18 cellular contexts compared by ENCODE assay signal in the genomic region with DNA sequence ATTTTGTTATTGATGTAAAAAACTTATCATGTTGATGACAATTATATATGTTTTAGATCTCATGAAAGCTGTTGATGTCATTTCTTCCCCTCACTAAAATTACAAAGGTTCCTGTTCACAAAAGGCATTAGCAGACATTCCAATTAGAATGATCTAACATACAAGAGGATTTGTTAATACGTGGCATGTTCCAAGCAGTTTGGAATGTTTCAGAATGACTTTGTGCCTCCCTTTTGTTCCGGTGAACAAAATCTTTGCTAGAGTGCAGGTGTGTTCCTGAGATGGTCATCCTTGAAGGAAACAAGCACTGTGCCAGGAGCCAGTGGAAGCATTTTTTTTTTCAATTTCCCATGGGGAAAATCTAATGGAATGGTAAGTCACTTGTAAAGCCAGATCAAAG.
DNase-seq lines count a peak whose midpoint lies in the region; FAIRE-seq and TF ChIP-seq lines count a peak whose summit lies in the region.
"Had no signal": no experiment of that assay in that cellular context is flagged by ENCODE, and none has a peak within 500 bp of the region (broad histone marks: within the 10 kb centered on the region; RNA-seq: fewer than 3 reads in every experiment).

No MANE protein-coding gene starts in this region.

- no peaks in the 10 kb centered on the region for H3K27me3 ChIP-seq in GM23248 (replicated peaks; ENCODE audit: insufficient read depth)
- no peaks in the 10 kb centered on the region for H3K27me3 ChIP-seq in astrocyte (ENCODE audit: insufficient read depth, low read length)

- no peaks in the 10 kb centered on the region for H3K9me3 Mint-ChIP-seq in astrocyte (ENCODE audit: unreplicated experiment)
- H3K9me3 Mint-ChIP-seq in immature natural killer cell, result peaks cover 0 to 9% (median 5%) of the 10 kb centered on the region in 6 donors
- no peaks in the 10 kb centered on the region for H3K9me3 Mint-ChIP-seq in T-helper 2 cell treated with Interferon-gamma antibody and Interleukin-4, amounts not matched to agents 5 μg/mL and 100 μg/mL, for 36 hours
- no peaks in the 10 kb centered on the region for H3K9me3 Mint-ChIP-seq in activated naive CD4-positive, alpha-beta T cell treated with anti-CD3 and anti-CD28 coated beads, Interleukin-2, amount 10 ng/mL, durations not matched to agents 7 days and 5 days
- H3K9me3 Mint-ChIP-seq: CD4-positive, alpha-beta T cell had no signal

- H4K20me1 ChIP-seq in GM23248 (ENCODE audit: insufficient read depth), result no peaks in the 10 kb centered on the region
- no peaks in the 10 kb centered on the region for H4K20me1 ChIP-seq in astrocyte (ENCODE audit: insufficient read depth, low read length)

- no peak overlapping the region for H3K4me3 Mint-ChIP-seq in astrocyte (ENCODE audit: unreplicated experiment)
- no peak overlapping the region for H3K4me3 Mint-ChIP-seq in immature natural killer cell
- no peak overlapping the region for H3K4me3 Mint-ChIP-seq in T-helper 2 cell treated with Interferon-gamma antibody and Interleukin-4, amounts not matched to agents 5 μg/mL and 100 μg/mL, for 36 hours
- no peak overlapping the region for H3K4me3 Mint-ChIP-seq in activated naive CD4-positive, alpha-beta T cell treated with anti-CD3 and anti-CD28 coated beads, Interleukin-2, amount 10 ng/mL, durations not matched to agents 7 days and 5 days
- H3K4me3 Mint-ChIP-seq: CD4-positive, alpha-beta T cell had no signal

- H3K4me1 Mint-ChIP-seq in astrocyte (ENCODE audit: low read depth, unreplicated experiment) (no peaks in the 10 kb centered on the region), immature natural killer cell (no peaks in the 10 kb centered on the region)
- no peaks in the 10 kb centered on the region for H3K4me1 Mint-ChIP-seq in T-helper 2 cell treated with Interferon-gamma antibody and Interleukin-4, amounts not matched to agents 5 μg/mL and 100 μg/mL, for 36 hours (ENCODE audit: low read depth)
- no peaks in the 10 kb centered on the region for H3K4me1 Mint-ChIP-seq in activated naive CD4-positive, alpha-beta T cell treated with anti-CD3 and anti-CD28 coated beads, Interleukin-2, amount 10 ng/mL, durations not matched to agents 7 days and 5 days

- H3K79me2 ChIP-seq in GM23248 (ENCODE audit: insufficient read depth) (no peaks in the 10 kb centered on the region), astrocyte (ENCODE audit: insufficient read depth, low read length) (no peaks in the 10 kb centered on the region)

- TF ChIP-seq CTCF in astrocyte (IDR thresholded peaks at IDR 0.05; ENCODE audit: insufficient read depth, low read depth, low read length), result no peak

- H3K9me2 ChIP-seq in GM23248 (ENCODE audit: insufficient read depth), result no peaks in the 10 kb centered on the region

- H3K4me2 ChIP-seq in GM23248 (ENCODE audit: unreplicated experiment) (no peak overlapping the region), astrocyte (ENCODE audit: low read length) (no peak overlapping the region)

- peak; percentile 8 for DNase-seq in GM23248
- peak; percentile 42 for DNase-seq in astrocyte (ENCODE audit: low read depth)
- peak; percentile 15 for DNase-seq in iris pigment epithelial cell (ENCODE audit: low read depth)
- no peak for DNase-seq in immature natural killer cell
- no peak for DNase-seq in T-helper 2 cell treated with Interferon-gamma antibody and Interleukin-4, amounts not matched to agents 5 μg/mL and 100 μg/mL, for 36 hours (ENCODE audit: low spot score)
- DNase-seq in activated naive CD4-positive, alpha-beta T cell treated with anti-CD3 and anti-CD28 coated beads, Interleukin-2, amount 10 ng/mL, durations not matched to agents 7 days and 5 days, result no peak
- DNase-seq: ACHN; AML-193; Caco-2; CD4-positive, alpha-beta T cell; DMS153; DMS79; GF-D8 had no signal

- H3K9me3 ChIP-seq in GM23248 (ENCODE audit: low read depth) (no peaks in the 10 kb centered on the region), astrocyte (ENCODE audit: insufficient read depth, low read depth, low read length) (no peaks in the 10 kb centered on the region)
- H3K9me3 ChIP-seq: Caco-2, HAP-1 had no signal

- H3K4me1 ChIP-seq in GM23248 (ENCODE audit: insufficient read depth) (no peaks in the 10 kb centered on the region), astrocyte (ENCODE audit: insufficient read depth, low read length) (peaks cover 5% of the 10 kb centered on the region)
- H3K4me1 ChIP-seq: Caco-2, HAP-1 had no signal

- H3K36me3 ChIP-seq in GM23248 (ENCODE audit: low read depth) (no peaks in the 10 kb centered on the region), astrocyte (ENCODE audit: insufficient read depth, low read length) (no peaks in the 10 kb centered on the region)
- H3K36me3 ChIP-seq: HAP-1 had no signal

- CTCF ChIA-PET in activated naive CD4-positive, alpha-beta T cell treated with anti-CD3 and anti-CD28 coated beads, Interleukin-2, amount 10 ng/mL, durations not matched to agents 7 days and 5 days (lab: Charles Lee), result no interaction called here

- H2AFZ ChIP-seq in GM23248, result no peak overlapping the region
- no peak overlapping the region for H2AFZ ChIP-seq in astrocyte (ENCODE audit: low read depth, low read length)

- H3K27ac ChIP-seq in GM23248 (no peak overlapping the region), astrocyte (ENCODE audit: low read depth, low read length) (no peak overlapping the region)
- H3K27ac ChIP-seq: C4-2B had no signal

- peak; percentile 47 for FAIRE-seq in astrocyte (lab: Jason Lieb, UNC)
- FAIRE-seq: A204.1, GM12878, GM19239 had no signal

- in situ Hi-C loops in GM23248 (cut with MboI), result no loop called here

- H3K4me3 ChIP-seq in GM23248, result no peak overlapping the region
- H3K4me3 ChIP-seq in astrocyte (ENCODE audit: insufficient read depth, low read depth, low read length), result no peak overlapping the region
- H3K4me3 ChIP-seq: GM12878, HAP-1 had no signal

- H3K36me3 Mint-ChIP-seq in astrocyte (ENCODE audit: low read depth, unreplicated experiment) (no peaks in the 10 kb centered on the region), immature natural killer cell (no peaks in the 10 kb centered on the region)
- H3K36me3 Mint-ChIP-seq in T-helper 2 cell treated with Interferon-gamma antibody and Interleukin-4, amounts not matched to agents 5 μg/mL and 100 μg/mL, for 36 hours (ENCODE audit: low read depth), result no peaks in the 10 kb centered on the region
- no peaks in the 10 kb centered on the region for H3K36me3 Mint-ChIP-seq in activated naive CD4-positive, alpha-beta T cell treated with anti-CD3 and anti-CD28 coated beads, Interleukin-2, amount 10 ng/mL, durations not matched to agents 7 days and 5 days

- H3K9ac ChIP-seq in GM23248 (no peak overlapping the region), astrocyte (ENCODE audit: low read length) (no peak overlapping the region)

- H3K27ac Mint-ChIP-seq in astrocyte (ENCODE audit: unreplicated experiment), result no peak overlapping the region
- H3K27ac Mint-ChIP-seq in immature natural killer cell, result no peak overlapping the region
- no peak overlapping the region for H3K27ac Mint-ChIP-seq in T-helper 2 cell treated with Interferon-gamma antibody and Interleukin-4, amounts not matched to agents 5 μg/mL and 100 μg/mL, for 36 hours
- no peak overlapping the region for H3K27ac Mint-ChIP-seq in activated naive CD4-positive, alpha-beta T cell treated with anti-CD3 and anti-CD28 coated beads, Interleukin-2, amount 10 ng/mL, durations not matched to agents 7 days and 5 days
- H3K27ac Mint-ChIP-seq: CD4-positive, alpha-beta T cell had no signal

- H3K27me3 Mint-ChIP-seq in astrocyte (ENCODE audit: low read depth, unreplicated experiment), result no peaks in the 10 kb centered on the region
- H3K27me3 Mint-ChIP-seq in immature natural killer cell (ENCODE audit: low read depth in 3 of 3), result no peaks in the 10 kb centered on the region
- H3K27me3 Mint-ChIP-seq in T-helper 2 cell treated with Interferon-gamma antibody and Interleukin-4, amounts not matched to agents 5 μg/mL and 100 μg/mL, for 36 hours (ENCODE audit: low read depth), result no peaks in the 10 kb centered on the region
- H3K27me3 Mint-ChIP-seq in activated naive CD4-positive, alpha-beta T cell treated with anti-CD3 and anti-CD28 coated beads, Interleukin-2, amount 10 ng/mL, durations not matched to agents 7 days and 5 days, result no peaks in the 10 kb centered on the region

- H3F3A ChIP-seq in GM23248 (ENCODE audit: insufficient read depth), result no peaks in the 10 kb centered on the region

- WGBS in GM23248 (ENCODE audit: low coverage in 1 of 2, low lambda C conversion rate in 2 of 2, missing lambda C conversion rate in 2 of 2), 2 experiments, result 57 to 71% methylated on average over 2 of the region's 2 CpGs

Comparison
In these comparisons a context has a peak if more than half of its experiments do, and no peak if none do; other contexts are left out.
1. DNase-seq: peak in GM23248 (single experiment), astrocyte (single experiment) and iris pigment epithelial cell (single experiment); none in immature natural killer cell (0 of 3), T-helper 2 cell treated with Interferon-gamma antibody and Interleukin-4, amounts not matched to agents 5 μg/mL and 100 μg/mL, for 36 hours (single experiment) and activated naive CD4-positive, alpha-beta T cell treated with anti-CD3 and anti-CD28 coated beads, Interleukin-2, amount 10 ng/mL, durations not matched to agents 7 days and 5 days (single experiment).